Comparison of ENCODE assay signal across 21 cellular contexts in the genomic region with DNA sequence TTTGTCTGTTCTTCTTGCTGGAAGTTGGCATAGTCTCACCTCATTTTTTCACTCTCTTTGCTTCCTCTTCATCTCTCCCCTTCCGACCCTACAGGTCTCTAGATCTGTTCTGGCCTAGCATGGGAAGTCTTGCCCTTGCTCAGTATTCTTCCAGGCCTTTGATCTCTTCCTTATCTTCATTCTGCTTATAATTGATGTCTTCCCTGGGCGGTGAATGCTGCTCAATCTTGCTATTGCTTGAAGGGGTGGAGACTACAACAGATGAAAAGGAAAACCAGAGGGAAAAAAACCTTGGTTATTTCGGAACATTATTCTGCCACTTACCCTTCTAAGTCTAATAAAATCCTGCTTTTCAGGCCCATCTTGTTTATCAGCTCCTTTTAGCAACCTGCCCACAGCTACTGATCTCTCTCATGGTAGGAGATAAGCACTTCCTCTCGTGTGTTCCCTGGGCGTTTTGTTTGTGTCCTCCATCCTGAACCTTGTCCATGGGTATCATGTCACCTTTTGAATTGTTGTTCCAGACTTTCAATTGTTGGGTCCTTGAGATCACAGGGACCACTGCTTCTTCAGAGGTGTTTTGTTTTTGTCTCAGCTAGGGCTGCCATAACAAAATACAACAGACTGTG.
"Had no signal": no experiment of that assay in that cellular context is flagged by ENCODE, and none has a peak within 500 bp of the region (broad histone marks: within the 10 kb centered on the region; RNA-seq: fewer than 3 reads in every experiment).

No MANE protein-coding gene starts in this region.

- FAIRE-seq: bronchial epithelial cell, frontal cortex had no signal

- H3K36me3 ChIP-seq: ascending aorta, heart left ventricle, suprapubic skin, upper lobe of right lung had no signal

- DNase-seq: activated CD4-positive, alpha-beta T cell treated with anti-CD3 and anti-CD28 coated beads, Interleukin-2, amount 10 ng/mL, durations not matched to agents 24 days and 14 days; activated CD4-positive, CD25-positive, alpha-beta regulatory T cell; activated CD8-positive, alpha-beta memory T cell treated with anti-CD3 and anti-CD28 coated beads, Interleukin-2, amount 50 U/mL, for 4 hours; activated CD8-positive, alpha-beta T cell treated with anti-CD3 and anti-CD28 coated beads, Interleukin-2, amount 10 ng/mL, durations not matched to agents 7 days and 5 days; activated naive CD4-positive, alpha-beta T cell treated with Interleukin-2 at 50 U/mL for 16 hours; activated naive CD8-positive, alpha-beta T cell treated with anti-CD3 and anti-CD28 coated beads, Interleukin-2, amount 50 U/mL, for 24 hours; activated T-cell treated with anti-CD3 and anti-CD28 coated beads, Interleukin-2, amount 50 U/mL, for 72 hours; dermis blood vessel endothelial cell; effector memory CD8-positive, alpha-beta T cell; heart left ventricle; left cardiac atrium; natural killer cell; nucleus accumbens; T-helper 2 cell; upper lobe of right lung had no signal

- H3K4me3 Mint-ChIP-seq: activated CD4-positive, alpha-beta T cell treated with anti-CD3 and anti-CD28 coated beads, Interleukin-2, amount 10 ng/mL, durations not matched to agents 24 days and 14 days; activated CD8-positive, alpha-beta T cell treated with anti-CD3 and anti-CD28 coated beads, Interleukin-2, amount 10 ng/mL, durations not matched to agents 7 days and 5 days; activated naive CD8-positive, alpha-beta T cell treated with anti-CD3 and anti-CD28 coated beads, Interleukin-2, amount 50 U/mL, for 24 hours; activated T-cell treated with anti-CD3 and anti-CD28 coated beads, Interleukin-2, amount 50 U/mL, for 72 hours; effector memory CD8-positive, alpha-beta T cell; natural killer cell; stimulated activated naive CD8-positive, alpha-beta T cell treated with anti-CD3 and anti-CD28 coated beads, Interleukin-15, Interleukin-2, amounts not matched to agents 100 ng/mL and 50 ng/mL, for 24 hours had no signal

- ATAC-seq: activated CD8-positive, alpha-beta T cell treated with anti-CD3 and anti-CD28 coated beads, Interleukin-2, amount 10 ng/mL, durations not matched to agents 7 days and 5 days; activated naive CD8-positive, alpha-beta T cell treated with anti-CD3 and anti-CD28 coated beads, Interleukin-2, amount 50 U/mL, for 24 hours; activated T-cell treated with anti-CD3 and anti-CD28 coated beads, Interleukin-2, amount 50 U/mL, for 72 hours; effector memory CD8-positive, alpha-beta T cell; heart left ventricle; natural killer cell; upper lobe of right lung had no signal

- H3K9me3 ChIP-seq: suprapubic skin, upper lobe of right lung had no signal

- H3K9me3 Mint-ChIP-seq: activated CD4-positive, alpha-beta T cell treated with anti-CD3 and anti-CD28 coated beads, Interleukin-2, amount 10 ng/mL, durations not matched to agents 24 days and 14 days; activated naive CD8-positive, alpha-beta T cell treated with anti-CD3 and anti-CD28 coated beads, Interleukin-2, amount 50 U/mL, for 24 hours; activated T-cell treated with anti-CD3 and anti-CD28 coated beads, Interleukin-2, amount 50 U/mL, for 72 hours; natural killer cell; stimulated activated naive CD8-positive, alpha-beta T cell treated with anti-CD3 and anti-CD28 coated beads, Interleukin-15, Interleukin-2, amounts not matched to agents 100 ng/mL and 50 ng/mL, for 24 hours had no signal

- H3K36me3 Mint-ChIP-seq: natural killer cell had no signal

- H3K27me3 ChIP-seq: ascending aorta, heart left ventricle, suprapubic skin, upper lobe of right lung had no signal

- H3K27me3 Mint-ChIP-seq: activated CD4-positive, alpha-beta T cell treated with anti-CD3 and anti-CD28 coated beads, Interleukin-2, amount 10 ng/mL, durations not matched to agents 24 days and 14 days had no signal

- H3K27ac ChIP-seq: heart left ventricle, suprapubic skin, upper lobe of right lung had no signal

- H3K27ac Mint-ChIP-seq: activated CD4-positive, alpha-beta T cell treated with anti-CD3 and anti-CD28 coated beads, Interleukin-2, amount 10 ng/mL, durations not matched to agents 24 days and 14 days; activated CD8-positive, alpha-beta T cell treated with anti-CD3 and anti-CD28 coated beads, Interleukin-2, amount 10 ng/mL, durations not matched to agents 7 days and 5 days; activated naive CD8-positive, alpha-beta T cell treated with anti-CD3 and anti-CD28 coated beads, Interleukin-2, amount 50 U/mL, for 24 hours; activated T-cell treated with anti-CD3 and anti-CD28 coated beads, Interleukin-2, amount 50 U/mL, for 72 hours; natural killer cell; stimulated activated naive CD8-positive, alpha-beta T cell treated with anti-CD3 and anti-CD28 coated beads, Interleukin-15, Interleukin-2, amounts not matched to agents 100 ng/mL and 50 ng/mL, for 24 hours had no signal

- H3K4me3 ChIP-seq: ascending aorta, heart left ventricle, skin epidermis, suprapubic skin, upper lobe of right lung had no signal
